23 cellular contexts compared by ENCODE assay signal in genomic region chr2:193690572-193690971, GRCh38.
A peak's percentile ranks its signal among the peaks of the same experiment; 100 is the strongest.
DNase-seq lines count a peak whose midpoint lies in the region; ATAC-seq, FAIRE-seq and TF ChIP-seq lines count a peak whose summit lies in the region.
"Had no signal": no experiment of that assay in that cellular context is flagged by ENCODE, and none has a peak within 500 bp of the region (broad histone marks: within the 10 kb centered on the region; RNA-seq: fewer than 3 reads in every experiment).

No MANE protein-coding gene starts in this region.

- H3K79me2 ChIP-seq in HepG2 (ENCODE audit: insufficient read depth, low read length) (no peaks in the 10 kb centered on the region), astrocyte (ENCODE audit: insufficient read depth, low read length) (no peaks in the 10 kb centered on the region)

- no peaks in the 10 kb centered on the region for H3K9me3 Mint-ChIP-seq in astrocyte (ENCODE audit: unreplicated experiment)
- H3K9me3 Mint-ChIP-seq: CD4-positive, CD25-positive, alpha-beta regulatory T cell; IgD-negative memory B cell had no signal

- no peak for TF ChIP-seq CTCF in HepG2 (CRISPR knock-in tag; IDR thresholded peaks at IDR 0.05)
- no peak for TF ChIP-seq CTCF in right lobe of liver (IDR thresholded peaks at IDR 0.05)
- no peak for TF ChIP-seq CTCF in astrocyte (IDR thresholded peaks at IDR 0.05; ENCODE audit: insufficient read depth, low read depth, low read length)
- TF ChIP-seq CTCF in foreskin keratinocyte (conservative IDR thresholded peaks at IDR 0.05) = no peak

- H3K27ac Mint-ChIP-seq in astrocyte (ENCODE audit: unreplicated experiment) = no peak overlapping the region
- H3K27ac Mint-ChIP-seq: CD4-positive, CD25-positive, alpha-beta regulatory T cell; IgD-negative memory B cell had no signal

- H3K4me1 ChIP-seq in HepG2 (ENCODE audit: insufficient read depth, low read length) (no peaks in the 10 kb centered on the region), right lobe of liver (no peaks in the 10 kb centered on the region), astrocyte (ENCODE audit: insufficient read depth, low read length) (no peaks in the 10 kb centered on the region), foreskin keratinocyte (no peaks in the 10 kb centered on the region)
- H3K4me1 ChIP-seq: BE2C, SJCRH30 had no signal

- ATAC-seq in HepG2 (peak; percentile 48; the same call in 1 of the 3 replicates), right lobe of liver (no peak), foreskin keratinocyte (peak; percentile 60)
- ATAC-seq: Panc1 had no signal

- TF ChIP-seq EP300 in HepG2 (IDR thresholded peaks at IDR 0.05; ENCODE audit: low read depth in 2 of 2, low read length in 2 of 2) (no peak), HepG2 (CRISPR knock-in tag; IDR thresholded peaks at IDR 0.05; ENCODE audit: borderline replicate concordance) (no peak)

- H3K36me3 ChIP-seq in HepG2 (replicated peaks in 1 of 2; ENCODE audit: control insufficient read depth in 1 of 2, insufficient read depth in 2 of 2, low read length in 2 of 2) (no peaks in the 10 kb centered on the region), right lobe of liver (no peaks in the 10 kb centered on the region), astrocyte (ENCODE audit: insufficient read depth, low read length) (no peaks in the 10 kb centered on the region)
- H3K36me3 ChIP-seq: BE2C, HAP-1, MG63, SJCRH30 had no signal

- H3K36me3 Mint-ChIP-seq in astrocyte (ENCODE audit: low read depth, unreplicated experiment) = no peaks in the 10 kb centered on the region
- H3K36me3 Mint-ChIP-seq: CD4-positive, CD25-positive, alpha-beta regulatory T cell; IgD-negative memory B cell had no signal

- H2AFZ ChIP-seq in HepG2 (ENCODE audit: low read length) (no peak overlapping the region), astrocyte (ENCODE audit: low read depth, low read length) (no peak overlapping the region)

- CTCF ChIA-PET in HepG2 (lab: Yijun Ruan, JAX; ENCODE audit: low intra/inter-chr PET ratio, low total read pairs) = no interaction called here

- H3K4me1 Mint-ChIP-seq in astrocyte (ENCODE audit: low read depth, unreplicated experiment) = no peaks in the 10 kb centered on the region
- H3K4me1 Mint-ChIP-seq: CD4-positive, CD25-positive, alpha-beta regulatory T cell; IgD-negative memory B cell had no signal

- POLR2A ChIA-PET in HepG2 (lab: Yijun Ruan, JAX) = no interaction called here

- H3K27ac ChIP-seq in HepG2 (ENCODE audit: extremely low read length, insufficient read depth, low read length) (no peak overlapping the region), right lobe of liver (no peak overlapping the region), astrocyte (ENCODE audit: low read depth, low read length) (no peak overlapping the region), foreskin keratinocyte (no peak overlapping the region)
- H3K27ac ChIP-seq: SJCRH30 had no signal

- WGBS in HepG2 (ENCODE audit: low lambda C conversion rate) = 22% methylated on average over 2 of the region's 2 CpGs
- WGBS in right lobe of liver (ENCODE audit: insufficient coverage, low coverage, low lambda C conversion rate, missing lambda C conversion rate) = 52% methylated on average over 2 of the region's 2 CpGs

- H3K4me3 Mint-ChIP-seq in astrocyte (ENCODE audit: unreplicated experiment) = no peak overlapping the region
- H3K4me3 Mint-ChIP-seq: CD4-positive, CD25-positive, alpha-beta regulatory T cell; IgD-negative memory B cell had no signal

- H3K9ac ChIP-seq in HepG2 (ENCODE audit: insufficient read depth, low read depth, low read length) = no peak overlapping the region
- no peak overlapping the region for H3K9ac ChIP-seq in astrocyte (ENCODE audit: low read length)

- no peak for FAIRE-seq in HepG2 (lab: Jason Lieb, UNC)
- peak; percentile 39 for FAIRE-seq in astrocyte (lab: Jason Lieb, UNC)
- FAIRE-seq: HTR-8/SVneo had no signal

- no peak for TF ChIP-seq POLR2A in HepG2 (IDR thresholded peaks at IDR 0.05; ENCODE audit: insufficient read depth in 1 of 2, low read depth in 2 of 2, low read length in 2 of 2)
- no peak for TF ChIP-seq POLR2A in right lobe of liver (IDR thresholded peaks at IDR 0.05)

- DNase-seq in HepG2 (ENCODE audit: low spot score) (no peak), right lobe of liver (no peak), astrocyte (ENCODE audit: low read depth) (no peak), foreskin keratinocyte (no peak), mucosa of gallbladder (ENCODE audit: low spot score) (no peak), NCI-H1105 treated with DMSO at 0.1 percent for 48 hours (lab: John Stamatoyannopoulos, UW) (no peak), NCI-H128 (lab: John Stamatoyannopoulos, UW; ENCODE audit: unreplicated experiment) (no peak)
- no peak for DNase-seq in stimulated activated naive CD4-positive, alpha-beta T cell (lab: John Stamatoyannopoulos, UW)
- DNase-seq: BE2C; CD4-positive, CD25-positive, alpha-beta regulatory T cell; COR-L47; GF-D8; Karpas-422; MG63; NCI-H1048; NCI-H146; NCI-H2081; NCI-H524 treated with DMSO at 0.1 percent for 48 hours; SJCRH30 had no signal

- H3K4me3 ChIP-seq in HepG2 (replicated peaks in 1 of 3; ENCODE audit: insufficient read depth in 1 of 3, low read depth in 2 of 3, low read length in 3 of 3) (no peak overlapping the region), right lobe of liver (no peak overlapping the region), astrocyte (ENCODE audit: insufficient read depth, low read depth, low read length) (no peak overlapping the region)
- H3K4me3 ChIP-seq: HAP-1, MG63, SJCRH30 had no signal

- no peaks in the 10 kb centered on the region for H3K27me3 Mint-ChIP-seq in astrocyte (ENCODE audit: low read depth, unreplicated experiment)
- H3K27me3 Mint-ChIP-seq: IgD-negative memory B cell had no signal

- H3K27me3 ChIP-seq in HepG2 (ENCODE audit: control insufficient read depth in 1 of 2, insufficient read depth in 2 of 2, low read length in 2 of 2) = no peaks in the 10 kb centered on the region
- H3K27me3 ChIP-seq in right lobe of liver = no peaks in the 10 kb centered on the region
- H3K27me3 ChIP-seq in astrocyte (ENCODE audit: insufficient read depth, low read length) = no peaks in the 10 kb centered on the region
- no peaks in the 10 kb centered on the region for H3K27me3 ChIP-seq in foreskin keratinocyte
- H3K27me3 ChIP-seq: MG63, SJCRH30 had no signal

- H3K4me2 ChIP-seq in HepG2 (ENCODE audit: low read depth, low read length) (no peak overlapping the region), astrocyte (ENCODE audit: low read length) (no peak overlapping the region)

- intact Hi-C loops in HepG2 (cut with micrococcal nuclease; ENCODE audit: unreplicated experiment) = no loop called here
- intact Hi-C loops in right lobe of liver (cut with DNase I) = no loop called here

- no peaks in the 10 kb centered on the region for H4K20me1 ChIP-seq in HepG2 (ENCODE audit: insufficient read depth, low read length)
- H4K20me1 ChIP-seq in astrocyte (ENCODE audit: insufficient read depth, low read length) = no peaks in the 10 kb centered on the region

- TF ChIP-seq RAD21 in HepG2 (CRISPR knock-in tag; IDR thresholded peaks at IDR 0.05) = no peak

- H3K9me3 ChIP-seq in HepG2 (ENCODE audit: low read length) = no peaks in the 10 kb centered on the region
- H3K9me3 ChIP-seq in right lobe of liver = no peaks in the 10 kb centered on the region
- H3K9me3 ChIP-seq in astrocyte (ENCODE audit: insufficient read depth, low read depth, low read length) = no peaks in the 10 kb centered on the region
- H3K9me3 ChIP-seq: BE2C, HAP-1, MG63, SJCRH30 had no signal

- no TSS peak for BruUV-seq in HepG2 (replicated peaks; lab: Mats Ljungman, UMichigan)

- in situ Hi-C loops in HepG2 (cut with HindIII; ENCODE audit: extremely low pct_ligation_motif_present, low pct_unique_long_range_greater_than_20kb) = loop anchor here (5.0 to 10.0 kb wide), 2 partner anchors 272 to 1624 kb away; no protein-coding TSS in a partner anchor

TF ChIP-seq in HepG2, 621 proteins besides CTCF, POLR2A, EP300 and RAD21 (continues in another document):
- TF ChIP-seq REST (IDR thresholded peaks at IDR 0.05; ENCODE audit: borderline replicate concordance in 1 of 2, low read depth in 1 of 2, low read length in 2 of 2) (no peak), GRHL1 (CRISPR knock-in tag; conservative IDR thresholded peaks at IDR 0.05) (no peak), NR2F6 (IDR thresholded peaks at IDR 0.05) (no peak), NR2F6 (CRISPR knock-in tag; IDR thresholded peaks at IDR 0.05) (no peak), NFYB (CRISPR knock-in tag; IDR thresholded peaks at IDR 0.05) (no peak)

Comparison
In these comparisons a context has a peak if more than half of its experiments do, and no peak if none do; other contexts are left out.
1. ATAC-seq: peak in HepG2 (single experiment) and foreskin keratinocyte (single experiment); none in right lobe of liver (0 of 4).